In genomic region chr2:218782529-218782845, GRCh38 we compare ENCODE assay signal across 9 cellular contexts. TPM values are rescaled to one million over a fixed set of nuclear protein-coding genes. Genes with fewer than 3 reads are reported as not detected.
A peak's percentile ranks its signal among the peaks of the same experiment; 100 is the strongest.
DNase-seq lines count a peak whose midpoint lies in the region; ATAC-seq, FAIRE-seq and TF ChIP-seq lines count a peak whose summit lies in the region.
"Had no signal": no experiment of that assay in that cellular context is flagged by ENCODE, and none has a peak within 500 bp of the region (broad histone marks: within the 10 kb centered on the region; RNA-seq: fewer than 3 reads in every experiment).

No MANE protein-coding gene starts in this region.

- TF ChIP-seq POLR2A in endothelial cell of umbilical vein (IDR thresholded peaks at IDR 0.05; ENCODE audit: low read depth, low read length) = no peak

- H3K9me3 Mint-ChIP-seq in CD8-positive, alpha-beta memory T cell = peaks cover under 1 to 10% (median 5%) of the 10 kb centered on the region in 5 donors

- H3K27ac ChIP-seq in endothelial cell of umbilical vein (ENCODE audit: insufficient read depth, low read depth, low read length) (no peak overlapping the region), liver (ENCODE audit: low read depth in 1 of 2, low read length in 2 of 2) (peak overlapping the region; percentile 88 to 95), skin epidermis (peak overlapping the region in 18 of 21 experiments; percentile 0 to 92 (median 84))
- H3K27ac ChIP-seq in CD8-positive, alpha-beta memory T cell (ENCODE audit: low read depth, low read length) = no peak overlapping the region

- peaks cover 0 to 6% (median 1%) of the 10 kb centered on the region in 3 donors for H3K4me1 Mint-ChIP-seq in CD8-positive, alpha-beta memory T cell

- TF ChIP-seq RAD21 in liver (IDR thresholded peaks at IDR 0.05) = no peak

- H3K9me3 ChIP-seq in endothelial cell of umbilical vein (replicated peaks; ENCODE audit: control insufficient read depth, insufficient read depth, low read length) (no peaks in the 10 kb centered on the region), liver (ENCODE audit: control insufficient read depth in 4 of 4, low read length in 3 of 4) (no peaks in the 10 kb centered on the region)
- no peaks in the 10 kb centered on the region for H3K9me3 ChIP-seq in CD8-positive, alpha-beta memory T cell (ENCODE audit: low read length)

- no peaks in the 10 kb centered on the region for H3K27me3 ChIP-seq in endothelial cell of umbilical vein (ENCODE audit: control insufficient read depth in 2 of 2, insufficient read depth in 2 of 2, low read length in 2 of 2)
- H3K27me3 ChIP-seq in liver (ENCODE audit: control insufficient read depth in 4 of 4, insufficient read depth in 4 of 4, low read length in 3 of 4) = no peaks in the 10 kb centered on the region
- peaks cover 9% of the 10 kb centered on the region for H3K27me3 ChIP-seq in CD8-positive, alpha-beta memory T cell (ENCODE audit: insufficient read depth, low read length, poor library complexity, severe bottlenecking)

- no peak for FAIRE-seq in endothelial cell of umbilical vein (lab: Jason Lieb, UNC)
- FAIRE-seq: endometrium had no signal

- no TSS peak for BruUV-seq in endothelial cell of umbilical vein (replicated peaks; lab: Mats Ljungman, UMichigan)

- H3K9me1 ChIP-seq in endothelial cell of umbilical vein (replicated peaks; ENCODE audit: control insufficient read depth, extremely low read depth, insufficient read depth, low read length) = no peaks in the 10 kb centered on the region

- peak overlapping the region; percentile 87 for H3K4me2 ChIP-seq in endothelial cell of umbilical vein (ENCODE audit: insufficient read depth, low read length)

- peak overlapping the region in 2 of 3 experiments; percentile 44 to 66 for H3K4me3 ChIP-seq in endothelial cell of umbilical vein (replicated peaks in 1 of 3; ENCODE audit: insufficient read depth in 1 of 3, low read depth in 1 of 3, low read length in 3 of 3)
- peak overlapping the region; percentile 65 to 86 (median 81) for H3K4me3 ChIP-seq in liver (ENCODE audit: low read depth in 1 of 3, low read length in 3 of 3)
- peak overlapping the region; percentile 38 to 61 (median 55) for H3K4me3 ChIP-seq in skin epidermis
- no peak overlapping the region for H3K4me3 ChIP-seq in CD8-positive, alpha-beta memory T cell (ENCODE audit: low read length)

- TF ChIP-seq CTCF in endothelial cell of umbilical vein (IDR thresholded peaks at IDR 0.05; ENCODE audit: extremely low read depth in 1 of 2, insufficient read depth in 1 of 2, low read depth in 1 of 2, low read length in 2 of 2) (no peak), liver (IDR thresholded peaks at IDR 0.05; ENCODE audit: low read depth, low read length, missing input control) (no peak)

- no peaks in the 10 kb centered on the region for H4K20me1 ChIP-seq in endothelial cell of umbilical vein (replicated peaks; ENCODE audit: control insufficient read depth, extremely low read depth, insufficient read depth, low read length)

- peaks cover 3 to 20% (median 8%) of the 10 kb centered on the region in 3 donors for H3K36me3 Mint-ChIP-seq in CD8-positive, alpha-beta memory T cell

- intact Hi-C loops in endothelial cell of umbilical vein (cut with micrococcal nuclease) = loop anchor here (2.0 kb wide), 1 partner anchor 50 kb away; no protein-coding TSS in a partner anchor

- POLR2A ChIA-PET in endothelial cell of umbilical vein (lab: Charles Lee) = interaction anchor here (0.6 kb wide), 1 partner anchor 71 kb away, joined by 3 read pairs; no protein-coding TSS in a partner anchor
- POLR2A ChIA-PET in CD8-positive, alpha-beta memory T cell (lab: Charles Lee) = no interaction called here

- H2AFZ ChIP-seq in endothelial cell of umbilical vein (ENCODE audit: low read depth, low read length) = peak overlapping the region; percentile 84

- dilution Hi-C loops in endothelial cell of umbilical vein (cut with MboI; ENCODE audit: extremely low pct_ligation_motif_present, low sequenced_read_pairs) = no loop called here

- no peaks in the 10 kb centered on the region for H3K79me2 ChIP-seq in endothelial cell of umbilical vein (ENCODE audit: control insufficient read depth, insufficient read depth, low read length)

- DNase-seq in HuH-7 (ENCODE audit: low spot score) (peak; percentile 37), endothelial cell of umbilical vein (ENCODE audit: low read depth, low spot score) (no peak), NCI-H2081 (lab: John Stamatoyannopoulos, UW) (no peak)
- no peak for DNase-seq in CD8-positive, alpha-beta memory T cell

- H3K4me1 ChIP-seq in endothelial cell of umbilical vein (ENCODE audit: control insufficient read depth, extremely low read depth, insufficient read depth, low read length) (peaks cover 6% of the 10 kb centered on the region), liver (ENCODE audit: control insufficient read depth in 4 of 4, insufficient read depth in 4 of 4, low read length in 3 of 4) (peaks cover 5 to 44% (median 29%) of the 10 kb centered on the region in 4 donors)
- H3K4me1 ChIP-seq in CD8-positive, alpha-beta memory T cell (ENCODE audit: insufficient read depth, low read length) = no peaks in the 10 kb centered on the region

- peak overlapping the region; percentile 68 for H3K9ac ChIP-seq in endothelial cell of umbilical vein (replicated peaks; ENCODE audit: extremely low read depth, insufficient read depth, low read length)
- H3K9ac ChIP-seq in liver (ENCODE audit: low read depth in 1 of 2, low read length in 2 of 2) = peak overlapping the region; percentile 80 to 99

- 9% methylated on average over 6 of the region's 6 CpGs for WGBS in liver

- peaks cover 32 to 54% of the 10 kb centered on the region in 2 donors for H3K27me3 Mint-ChIP-seq in CD8-positive, alpha-beta memory T cell

- ATAC-seq in HG03159 (IDR thresholded peaks at IDR 0.05; ENCODE audit: unreplicated experiment) (no peak), GM18907 (IDR thresholded peaks at IDR 0.05; ENCODE audit: unreplicated experiment) (no peak)

- CTCF ChIA-PET in endothelial cell of umbilical vein (lab: Charles Lee) = interaction anchor here (1.0 to 4.7 kb wide), 9 partner anchors 14 to 123 kb away, joined by 3 to 38 read pairs (median 3); partner anchors contain the start of genes BCS1L, TTLL4 and ZNF142
- CTCF ChIA-PET in CD8-positive, alpha-beta memory T cell (lab: Charles Lee) = no interaction called here

- H3K36me3 ChIP-seq in endothelial cell of umbilical vein (ENCODE audit: control insufficient read depth in 2 of 2, extremely low read depth in 1 of 2, insufficient read depth in 2 of 2, low read length in 2 of 2) = no peaks in the 10 kb centered on the region
- no peaks in the 10 kb centered on the region for H3K36me3 ChIP-seq in liver (ENCODE audit: control insufficient read depth in 4 of 4, insufficient read depth in 3 of 4, low read depth in 1 of 4, low read length in 3 of 4)
- no peaks in the 10 kb centered on the region for H3K36me3 ChIP-seq in CD8-positive, alpha-beta memory T cell (ENCODE audit: insufficient read depth, low read length)

- no peak overlapping the region for H3K4me3 Mint-ChIP-seq in CD8-positive, alpha-beta memory T cell

- peak overlapping the region in 1 of 8 donors; percentile 2 for H3K27ac Mint-ChIP-seq in CD8-positive, alpha-beta memory T cell

TF ChIP-seq in endothelial cell of umbilical vein, 7 proteins besides CTCF, POLR2A, EP300 and RAD21 (continues in another document):
- TF ChIP-seq GATA2 (IDR thresholded peaks at IDR 0.05; ENCODE audit: insufficient read depth, insufficient read length, low read depth, low read length) (no peak), JUN (IDR thresholded peaks at IDR 0.05; ENCODE audit: borderline replicate concordance, insufficient read depth, insufficient read length, low read depth) (no peak), MYC (IDR thresholded peaks at IDR 0.05; ENCODE audit: low read depth, low read length) (no peak), MAX (IDR thresholded peaks at IDR 0.05; ENCODE audit: insufficient read depth, insufficient read length) (no peak)

TF ChIP-seq in liver, 16 proteins besides CTCF, POLR2A, EP300 and RAD21:
- TF ChIP-seq HNF4A (conservative IDR thresholded peaks at IDR 0.05) (peak in 1 of 2 donors; percentile 41), TAF1 (conservative IDR thresholded peaks at IDR 0.05) (no peak)

RNA-seq across cellular contexts. Expression of gene CYP27A1, which starts 0.5 kb away (rescaled TPM):
- total RNA-seq in endothelial cell of umbilical vein (12.6 and 15.1 TPM in 2 replicates), liver (100 to 1,000 TPM; 112 to 354 TPM)
- polyA plus RNA-seq in endothelial cell of umbilical vein (30.3 and 34.9 TPM in 2 replicates), liver (100 to 1,000 TPM; 298 to 311 TPM)
- 17.1 and 17.9 TPM in 2 replicates for polyA plus RNA-seq in endothelial cell of umbilical vein (2011; cell fraction: cytosol; rRNA removed)
- polyA plus RNA-seq in endothelial cell of umbilical vein (2011; cell fraction: nucleus; rRNA removed) = 17.9 and 18.2 TPM in 2 replicates
- 11.3 and 18.5 TPM in 2 replicates for polyA plus RNA-seq in endothelial cell of umbilical vein (2012)
- polyA minus RNA-seq in endothelial cell of umbilical vein = 34.6 and 36.7 TPM in 2 replicates
- polyA minus RNA-seq in endothelial cell of umbilical vein (2011; cell fraction: cytosol; rRNA and poly(A)+ RNA removed) = not detected
- polyA minus RNA-seq in endothelial cell of umbilical vein (2011; cell fraction: nucleus; rRNA and poly(A)+ RNA removed) = 9.9 and 11.4 TPM in 2 replicates
- total RNA-seq in CD8-positive, alpha-beta memory T cell = 1 to 10 TPM; 1.2 TPM
- polyA plus RNA-seq in CD8-positive, alpha-beta memory T cell = not detected

RNA-seq across cellular contexts. Expression of gene PRKAG3, which starts 49.1 kb away (rescaled TPM):
- total RNA-seq in endothelial cell of umbilical vein = not detected in 2 replicates
- polyA plus RNA-seq in endothelial cell of umbilical vein = not detected in 2 replicates
- polyA plus RNA-seq in endothelial cell of umbilical vein (2011; cell fraction: cytosol; rRNA removed) = not detected in 2 replicates
- not detected in 2 replicates for polyA plus RNA-seq in endothelial cell of umbilical vein (2011; cell fraction: nucleus; rRNA removed)
- not detected in 2 replicates for polyA plus RNA-seq in endothelial cell of umbilical vein (2012)
- not detected in 2 replicates for polyA minus RNA-seq in endothelial cell of umbilical vein
- not detected for polyA minus RNA-seq in endothelial cell of umbilical vein (2011; cell fraction: cytosol; rRNA and poly(A)+ RNA removed)
- polyA minus RNA-seq in endothelial cell of umbilical vein (2011; cell fraction: nucleus; rRNA and poly(A)+ RNA removed) = not detected in 2 replicates
- not detected for total RNA-seq in liver
- polyA plus RNA-seq in liver = under 1 TPM in 1 of 2 donors, not detected in 1; 0.08 TPM
- total RNA-seq in CD8-positive, alpha-beta memory T cell = not detected
- polyA plus RNA-seq in CD8-positive, alpha-beta memory T cell = not detected

Comparison
In these comparisons a context has a peak if more than half of its experiments do, and no peak if none do; other contexts are left out.
1. H3K27ac ChIP-seq: peak in liver (2 of 2) and skin epidermis (18 of 21); none in endothelial cell of umbilical vein (single experiment) and CD8-positive, alpha-beta memory T cell (single experiment).